ENCODE assay signal across 10 cellular contexts in the genomic region with DNA sequence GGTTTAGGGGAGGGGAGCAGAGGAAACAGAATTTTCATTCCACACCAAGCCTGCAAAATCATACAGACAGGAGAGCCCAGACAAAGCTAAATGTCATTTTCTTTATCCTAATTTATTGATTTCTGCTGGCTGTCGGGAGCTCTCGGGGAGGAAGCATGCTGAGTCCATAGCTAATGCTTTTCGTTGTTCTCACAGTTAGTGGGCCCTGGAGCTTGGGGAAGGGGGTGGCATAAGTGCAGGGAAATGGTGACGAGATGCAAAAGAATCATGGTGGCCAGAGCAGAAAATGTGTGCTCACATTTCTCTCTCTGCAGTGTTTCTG.
DNase-seq lines count a peak whose midpoint lies in the region; ATAC-seq, FAIRE-seq and TF ChIP-seq lines count a peak whose summit lies in the region.
"Had no signal": no experiment of that assay in that cellular context is flagged by ENCODE, and none has a peak within 500 bp of the region (broad histone marks: within the 10 kb centered on the region; RNA-seq: fewer than 3 reads in every experiment).

No MANE protein-coding gene starts in this region.

- FAIRE-seq in HTR-8/SVneo (lab: Jason Lieb, UNC): no peak
- no peak for FAIRE-seq in D721Med (lab: Jason Lieb, UNC)

- H3K27ac ChIP-seq in heart right ventricle (peak overlapping the region in 8 of 10 donors; percentile 33 to 75 (median 60)), adrenal gland (peak overlapping the region in 4 of 5 donors; percentile 41 to 88 (median 80)), aorta (ENCODE audit: low read depth in 1 of 2, low read length in 2 of 2) (peak overlapping the region; percentile 48 to 78)
- H3K27ac ChIP-seq: testis had no signal

- peak in 1 of 8 donors; percentile 2 for ATAC-seq in heart right ventricle
- no peak for ATAC-seq in left ventricle myocardium superior
- ATAC-seq in aorta (ENCODE audit: low FRiP score): no peak

- no peak for DNase-seq in heart right ventricle
- DNase-seq in left ventricle myocardium superior: no peak
- DNase-seq in adrenal gland: peak in 1 of 7 donors; percentile 49
- no peak for DNase-seq in mesothelial cell of epicardium (ENCODE audit: low spot score in 2 of 2, unreplicated experiment in 2 of 2)
- no peak for DNase-seq in aorta
- DNase-seq in HTR-8/SVneo (ENCODE audit: insufficient read length, low spot score): no peak
- DNase-seq in NCI-H1694 treated with DMSO at 0.1 percent for 48 hours (lab: John Stamatoyannopoulos, UW): no peak
- no peak for DNase-seq in D721Med (ENCODE audit: insufficient read length, low spot score)
- DNase-seq: NCI-H774, testis had no signal

- no peak for TF ChIP-seq POLR2A in adrenal gland (IDR thresholded peaks at IDR 0.05)

- H3K4me1 ChIP-seq in heart right ventricle: peaks cover 10 to 59% (median 39%) of the 10 kb centered on the region in 9 donors
- peaks cover 15 to 27% of the 10 kb centered on the region in 2 donors for H3K4me1 ChIP-seq in adrenal gland (replicated peaks in 1 of 2)
- H3K4me1 ChIP-seq in aorta (ENCODE audit: control insufficient read depth in 1 of 2, insufficient read depth in 2 of 2, low read length in 2 of 2): peaks cover 0 to 2% of the 10 kb centered on the region in 2 donors

- H3K36me3 ChIP-seq in heart right ventricle: no peaks in the 10 kb centered on the region
- H3K36me3 ChIP-seq in adrenal gland (replicated peaks in 1 of 2): no peaks in the 10 kb centered on the region
- H3K36me3 ChIP-seq in aorta (ENCODE audit: control insufficient read depth in 1 of 2, insufficient read depth in 2 of 2, low read length in 1 of 2): no peaks in the 10 kb centered on the region

- H3K27ac Mint-ChIP-seq in mesothelial cell of epicardium: peak overlapping the region; percentile 97

- H3K36me3 Mint-ChIP-seq in mesothelial cell of epicardium: no peaks in the 10 kb centered on the region

- WGBS in heart right ventricle, 2 donors: 49 to 50% methylated on average over 4 of the region's 4 CpGs
- 17 to 29% (median 25%) methylated on average over 4 of the region's 4 CpGs for WGBS in adrenal gland, 4 donors
- 18% methylated on average over 4 of the region's 4 CpGs for WGBS in aorta, 2 donors

- H3K4me3 ChIP-seq in heart right ventricle: no peak overlapping the region
- no peak overlapping the region for H3K4me3 ChIP-seq in adrenal gland
- H3K4me3 ChIP-seq in aorta (ENCODE audit: low read length in 2 of 2): no peak overlapping the region
- H3K4me3 ChIP-seq: testis had no signal

- H3K27me3 ChIP-seq in heart right ventricle: no peaks in the 10 kb centered on the region
- H3K27me3 ChIP-seq in adrenal gland: no peaks in the 10 kb centered on the region
- no peaks in the 10 kb centered on the region for H3K27me3 ChIP-seq in aorta (ENCODE audit: control insufficient read depth in 1 of 2, insufficient read depth in 2 of 2, low read length in 1 of 2)
- H3K27me3 ChIP-seq: testis had no signal

- no peaks in the 10 kb centered on the region for H3K27me3 Mint-ChIP-seq in mesothelial cell of epicardium (ENCODE audit: low read depth)

- no peak overlapping the region for H3K4me3 Mint-ChIP-seq in mesothelial cell of epicardium

- intact Hi-C loops in heart right ventricle (cut with DNase I): loop anchor here in 6 of 10 donors (5.0 to 10.0 kb wide), 3 partner anchors 36 to 391 kb away; no protein-coding TSS in a partner anchor
- intact Hi-C loops in left ventricle myocardium superior (cut with micrococcal nuclease): no loop called here
- intact Hi-C loops in adrenal gland (cut with DNase I): no loop called here
- intact Hi-C loops in aorta (cut with DNase I): loop anchor here (5.0 kb wide), 2 partner anchors 36 to 141 kb away; no protein-coding TSS in a partner anchor

- TF ChIP-seq CTCF in heart right ventricle (IDR thresholded peaks at IDR 0.05) (no peak), adrenal gland (IDR thresholded peaks at IDR 0.05) (no peak), mesothelial cell of epicardium (IDR thresholded peaks at IDR 0.05; ENCODE audit: unreplicated experiment) (no peak), D721Med (IDR thresholded peaks at IDR 0.05; ENCODE audit: insufficient read depth, missing control alignments) (no peak)

- peaks cover 28% of the 10 kb centered on the region for H3K4me1 Mint-ChIP-seq in mesothelial cell of epicardium

- H3K9me3 ChIP-seq in heart right ventricle: no peaks in the 10 kb centered on the region
- H3K9me3 ChIP-seq in adrenal gland (replicated peaks in 1 of 3): no peaks in the 10 kb centered on the region
- no peaks in the 10 kb centered on the region for H3K9me3 ChIP-seq in aorta (ENCODE audit: control insufficient read depth, low read length)
- H3K9me3 ChIP-seq: testis had no signal

- peaks cover 6% of the 10 kb centered on the region for H3K9me3 Mint-ChIP-seq in mesothelial cell of epicardium

Comparison
In these comparisons a context has a peak if more than half of its experiments do, and no peak if none do; other contexts are left out.
1. intact Hi-C loops: an anchor here in heart right ventricle (5.0 to 10.0 kb wide) and aorta (5.0 kb wide); none called in left ventricle myocardium superior and adrenal gland.